ENCODE assay signal across 19 cellular contexts in genomic region chr17:19567216-19568015, GRCh38. TPM values are rescaled to one million over a fixed set of nuclear protein-coding genes. Genes with fewer than 3 reads are reported as not detected.
DNase-seq lines count a peak whose midpoint lies in the region; ATAC-seq and TF ChIP-seq lines count a peak whose summit lies in the region.
"Had no signal": no experiment of that assay in that cellular context is flagged by ENCODE, and none has a peak within 500 bp of the region (broad histone marks: within the 10 kb centered on the region; RNA-seq: fewer than 3 reads in every experiment).

No MANE protein-coding gene starts in this region.

- ATAC-seq in WTC11, result peak; percentile 82
- no peak for ATAC-seq in GM18868 (IDR thresholded peaks at IDR 0.05; ENCODE audit: unreplicated experiment)
- ATAC-seq: K562 had no signal

- H3K4me1 ChIP-seq in H9 (ENCODE audit: insufficient read depth, low read length), result no peaks in the 10 kb centered on the region
- no peaks in the 10 kb centered on the region for H3K4me1 ChIP-seq in neural progenitor cell

- intact Hi-C loops in MCF 10A (cut with micrococcal nuclease), result no loop called here

- H3K18ac ChIP-seq in H9 (ENCODE audit: insufficient read length, low read depth, low read length), result no peak overlapping the region

- no peak overlapping the region for H3K9ac ChIP-seq in H9 (ENCODE audit: extremely low read depth, insufficient read length, low read length)
- no peak overlapping the region for H3K9ac ChIP-seq in neural progenitor cell
- H3K9ac ChIP-seq: GM23248 had no signal

- DNase-seq in H9 (peak; percentile 50), WTC11 (ENCODE audit: low spot score) (peak; percentile 21), neural progenitor cell (ENCODE audit: low spot score) (no peak), NCI-H524 treated with DMSO at 0.1 percent for 48 hours (lab: John Stamatoyannopoulos, UW) (no peak), NCI-H1930 (lab: John Stamatoyannopoulos, UW) (no peak), MCF 10A (ENCODE audit: unreplicated experiment) (no peak)
- DNase-seq: CD4-positive, CD25-positive, alpha-beta regulatory T cell; GM23248; MM.1S; NCI-H1092 treated with DMSO at 0.1 percent for 48 hours; NCI-H146; NCI-H2029 treated with DMSO at 0.1 percent for 48 hours; NCI-H526; PC-9; RPMI8226; SHP77 had no signal

- H3K27ac Mint-ChIP-seq in H9 (no peak overlapping the region), WTC11 (no peak overlapping the region), neural progenitor cell (no peak overlapping the region), MCF 10A (ENCODE audit: low read depth, unreplicated experiment) (no peak overlapping the region)
- H3K27ac Mint-ChIP-seq: CD4-positive, CD25-positive, alpha-beta regulatory T cell had no signal

- H4K20me1 ChIP-seq in H9 (ENCODE audit: control insufficient read depth, insufficient read depth, insufficient read length), result no peaks in the 10 kb centered on the region
- no peaks in the 10 kb centered on the region for H4K20me1 ChIP-seq in neural progenitor cell (ENCODE audit: low read depth)

- no peaks in the 10 kb centered on the region for H3F3A ChIP-seq in neural progenitor cell (ENCODE audit: low read depth)

- H3K4me3 Mint-ChIP-seq in H9 (no peak overlapping the region), WTC11 (no peak overlapping the region), neural progenitor cell (no peak overlapping the region), MCF 10A (ENCODE audit: unreplicated experiment) (no peak overlapping the region)
- H3K4me3 Mint-ChIP-seq: CD4-positive, CD25-positive, alpha-beta regulatory T cell had no signal

- no peaks in the 10 kb centered on the region for H3K27me3 Mint-ChIP-seq in H9 (ENCODE audit: low read depth)
- no peaks in the 10 kb centered on the region; the same call in 1 of the 2 replicates for H3K27me3 Mint-ChIP-seq in WTC11 (ENCODE audit: low read depth)
- peaks cover 4% of the 10 kb centered on the region for H3K27me3 Mint-ChIP-seq in neural progenitor cell (ENCODE audit: insufficient read depth, low read depth)
- H3K27me3 Mint-ChIP-seq in MCF 10A (ENCODE audit: insufficient read depth, unreplicated experiment), result peaks cover 10% of the 10 kb centered on the region

- H3K4ac ChIP-seq in H9 (ENCODE audit: low read depth, low read length), result no peak overlapping the region

- H3K79me2 ChIP-seq in H9 (ENCODE audit: insufficient read depth, low read length) (no peaks in the 10 kb centered on the region), neural progenitor cell (ENCODE audit: low read depth) (no peaks in the 10 kb centered on the region)

- no peak overlapping the region for H3K4me3 ChIP-seq in neural progenitor cell
- H3K4me3 ChIP-seq: GM23248, K562, PC-9 had no signal

- H3T11ph ChIP-seq in H9 (ENCODE audit: low read length), result no peak overlapping the region

- no peak overlapping the region for H2BK120ac ChIP-seq in H9 (ENCODE audit: low read depth, low read length, poor library complexity, severe bottlenecking)

- H3K36me3 Mint-ChIP-seq in H9 (ENCODE audit: insufficient read depth in 1 of 3, low read depth in 3 of 3), result no peaks in the 10 kb centered on the region
- H3K36me3 Mint-ChIP-seq in WTC11, result no peaks in the 10 kb centered on the region
- no peaks in the 10 kb centered on the region for H3K36me3 Mint-ChIP-seq in neural progenitor cell
- H3K36me3 Mint-ChIP-seq in MCF 10A (ENCODE audit: insufficient read depth, unreplicated experiment), result no peaks in the 10 kb centered on the region
- H3K36me3 Mint-ChIP-seq: CD4-positive, CD25-positive, alpha-beta regulatory T cell had no signal

- CTCF ChIA-PET in WTC11 (lab: Charles Lee) (interaction anchor here (0.5 to 2.4 kb wide), 25 partner anchors 8 to 276 kb away, joined by 3 to 17 read pairs (median 5); partner anchors contain the start of genes ALDH3A2, B9D1 and SLC47A1), MCF 10A (lab: Yijun Ruan, JAX) (no interaction called here)

- no TSS peak for BruUV-seq in MCF 10A (replicated peaks; lab: Mats Ljungman, UMichigan)

- peaks cover 0 to 4% of the 10 kb centered on the region in 2 experiments; a peak in 1 of 4 replicates for H3K4me1 Mint-ChIP-seq in H9
- H3K4me1 Mint-ChIP-seq in WTC11, result no peaks in the 10 kb centered on the region
- H3K4me1 Mint-ChIP-seq in neural progenitor cell, result no peaks in the 10 kb centered on the region
- H3K4me1 Mint-ChIP-seq in MCF 10A (ENCODE audit: insufficient read depth, unreplicated experiment), result no peaks in the 10 kb centered on the region

- no peak overlapping the region for H4K5ac ChIP-seq in H9 (ENCODE audit: insufficient read length, low read depth, low read length)

- no peak overlapping the region for H3K14ac ChIP-seq in H9 (ENCODE audit: insufficient read depth, low read length)

- no peak overlapping the region for H3K56ac ChIP-seq in H9 (ENCODE audit: insufficient read length, low read depth, low read length)

- no CpG with 5 or more reads among the region's 23 CpGs for WGBS in H9 (ENCODE audit: extremely low coverage, insufficient read length, low lambda C conversion rate)

- no peak overlapping the region for H4K8ac ChIP-seq in H9 (replicated peaks; ENCODE audit: insufficient read length, low read depth, low read length)

- H3K27me3 ChIP-seq in H9 (ENCODE audit: insufficient read depth, low read length) (no peaks in the 10 kb centered on the region), neural progenitor cell (no peaks in the 10 kb centered on the region)

- no peaks in the 10 kb centered on the region for H3K23me2 ChIP-seq in H9 (ENCODE audit: insufficient read length, low read depth, low read length, poor library complexity, severe bottlenecking)

- H3K4me2 ChIP-seq in H9 (ENCODE audit: insufficient read depth, insufficient read length, low read length) (no peak overlapping the region), neural progenitor cell (no peak overlapping the region)
- H3K4me2 ChIP-seq: PC-9 had no signal

- no peak overlapping the region for H4K91ac ChIP-seq in H9 (ENCODE audit: insufficient read length, low read depth, low read length)

- H2BK12ac ChIP-seq in H9 (ENCODE audit: insufficient read length, low read depth, low read length), result no peak overlapping the region

- no peak overlapping the region for H2BK5ac ChIP-seq in H9 (ENCODE audit: insufficient read length, low read length)

- H2BK15ac ChIP-seq in H9 (ENCODE audit: low read depth, low read length), result no peak overlapping the region

- H3K9me3 Mint-ChIP-seq in H9 (no peaks in the 10 kb centered on the region), WTC11 (no peaks in the 10 kb centered on the region), neural progenitor cell (no peaks in the 10 kb centered on the region), MCF 10A (ENCODE audit: unreplicated experiment) (no peaks in the 10 kb centered on the region)
- H3K9me3 Mint-ChIP-seq: CD4-positive, CD25-positive, alpha-beta regulatory T cell had no signal

- no peak overlapping the region for H3K23ac ChIP-seq in H9 (ENCODE audit: insufficient read length, low read depth, low read length)

- TF ChIP-seq CTCF in 22Rv1 (IDR thresholded peaks at IDR 0.05), result 0 out of 2 replicates have a peak, but pooled peaks have one; percentile 6
- peak; percentile 50; the same call in 2 of the 3 replicates for TF ChIP-seq CTCF in H9 (conservative IDR thresholded peaks at IDR 0.05)
- TF ChIP-seq CTCF in WTC11 (IDR thresholded peaks at IDR 0.05), result no peak; the same call in 1 of the 2 replicates
- TF ChIP-seq CTCF in neural progenitor cell (IDR thresholded peaks at IDR 0.05), result peak; percentile 15
- TF ChIP-seq CTCF in MCF 10A (IDR thresholded peaks at IDR 0.05; ENCODE audit: unreplicated experiment), result no peak

- H3K79me1 ChIP-seq in H9 (ENCODE audit: insufficient read depth, low read depth, low read length, poor library complexity, severe bottlenecking), result no peaks in the 10 kb centered on the region

- no peak overlapping the region for H2AK5ac ChIP-seq in H9 (ENCODE audit: insufficient read length, low read length)

- H3K9me3 ChIP-seq in H9 (ENCODE audit: control insufficient read depth, low read depth, low read length), result no peaks in the 10 kb centered on the region
- H3K9me3 ChIP-seq in neural progenitor cell (ENCODE audit: low read depth), result no peaks in the 10 kb centered on the region

- H2BK20ac ChIP-seq in H9 (ENCODE audit: low read depth, low read length, poor library complexity, severe bottlenecking), result no peak overlapping the region

- H2AFZ ChIP-seq in H9 (ENCODE audit: low read length) (no peak overlapping the region), neural progenitor cell (replicated peaks) (peak overlapping the region; percentile 42)
- H2AFZ ChIP-seq: GM23248, PC-9 had no signal

- no peak overlapping the region for H3K27ac ChIP-seq in 22Rv1
- H3K27ac ChIP-seq in H9 (ENCODE audit: insufficient read length, low read depth, low read length), result no peak overlapping the region
- H3K27ac ChIP-seq in neural progenitor cell, result no peak overlapping the region
- H3K27ac ChIP-seq: GM23248, PC-9 had no signal

- POLR2A ChIA-PET in WTC11 (lab: Charles Lee) (interaction anchor here (0.6 kb wide), 1 partner anchor 141 kb away, joined by 3 read pairs; no protein-coding TSS in a partner anchor), MCF 10A (lab: Yijun Ruan, JAX) (no interaction called here)

- no peaks in the 10 kb centered on the region for H3K36me3 ChIP-seq in neural progenitor cell

TF ChIP-seq in WTC11, 78 proteins besides CTCF, POLR2A, EP300 and RAD21 (continues in another document):
- TF ChIP-seq, protein P1, sequence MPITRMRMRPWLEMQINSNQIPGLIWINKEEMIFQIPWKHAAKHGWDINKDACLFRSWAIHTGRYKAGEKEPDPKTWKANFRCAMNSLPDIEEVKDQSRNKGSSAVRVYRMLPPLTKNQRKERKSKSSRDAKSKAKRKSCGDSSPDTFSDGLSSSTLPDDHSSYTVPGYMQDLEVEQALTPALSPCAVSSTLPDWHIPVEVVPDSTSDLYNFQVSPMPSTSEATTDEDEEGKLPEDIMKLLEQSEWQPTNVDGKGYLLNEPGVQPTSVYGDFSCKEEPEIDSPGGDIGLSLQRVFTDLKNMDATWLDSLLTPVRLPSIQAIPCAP (CRISPR knock-in tag; IDR thresholded peaks at IDR 0.05), result no peak
- TF ChIP-seq FOXK1 (CRISPR knock-in tag; IDR thresholded peaks at IDR 0.05) (no peak), NR1H2 (CRISPR knock-in tag; IDR thresholded peaks at IDR 0.05) (no peak), ATF1 (CRISPR knock-in tag; IDR thresholded peaks at IDR 0.05) (no peak), SMAD4 (CRISPR knock-in tag; IDR thresholded peaks at IDR 0.05) (no peak), ZNF232 (CRISPR knock-in tag; IDR thresholded peaks at IDR 0.05) (no peak), ZNF121 (CRISPR knock-in tag; IDR thresholded peaks at IDR 0.05) (no peak)
- TF ChIP-seq, protein P2, sequence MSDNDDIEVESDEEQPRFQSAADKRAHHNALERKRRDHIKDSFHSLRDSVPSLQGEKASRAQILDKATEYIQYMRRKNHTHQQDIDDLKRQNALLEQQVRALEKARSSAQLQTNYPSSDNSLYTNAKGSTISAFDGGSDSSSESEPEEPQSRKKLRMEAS (CRISPR knock-in tag; IDR thresholded peaks at IDR 0.05), result peak; percentile 57; the same call in 1 of the 2 replicates

RNA-seq across cellular contexts. Expression of gene SLC47A1, which starts 33.8 kb away (rescaled TPM):
- 2.0 and 4.0 TPM in 2 replicates for total RNA-seq in H9 (2021)
- 2.5 to 3.3 TPM (median 2.9 TPM) in 3 replicates for total RNA-seq in WTC11 (2021)
- total RNA-seq in neural progenitor cell (ENCODE audit: low replicate concordance), result 1.9 and 2.1 TPM in 2 replicates
- total RNA-seq in MCF 10A (2022), result 1.1 TPM in 1 of 2 replicates, not detected in the other
- total RNA-seq: CD4-positive, CD25-positive, alpha-beta regulatory T cell; K562 had no signal

Comparison
In these comparisons a context has a peak if more than half of its experiments do, and no peak if none do; other contexts are left out.
1. CTCF ChIP-seq: peak in 22Rv1 (single experiment), H9 (single experiment) and neural progenitor cell (single experiment); none in WTC11 (single experiment) and MCF 10A (single experiment).
2. DNase-seq: peak in H9 (single experiment) and WTC11 (single experiment); none in neural progenitor cell (single experiment), NCI-H524 treated with DMSO at 0.1 percent for 48 hours (single experiment), NCI-H1930 (0 of 2) and MCF 10A (single experiment).